Comparison of ENCODE assay signal across 1 cellular context in the genomic region with DNA sequence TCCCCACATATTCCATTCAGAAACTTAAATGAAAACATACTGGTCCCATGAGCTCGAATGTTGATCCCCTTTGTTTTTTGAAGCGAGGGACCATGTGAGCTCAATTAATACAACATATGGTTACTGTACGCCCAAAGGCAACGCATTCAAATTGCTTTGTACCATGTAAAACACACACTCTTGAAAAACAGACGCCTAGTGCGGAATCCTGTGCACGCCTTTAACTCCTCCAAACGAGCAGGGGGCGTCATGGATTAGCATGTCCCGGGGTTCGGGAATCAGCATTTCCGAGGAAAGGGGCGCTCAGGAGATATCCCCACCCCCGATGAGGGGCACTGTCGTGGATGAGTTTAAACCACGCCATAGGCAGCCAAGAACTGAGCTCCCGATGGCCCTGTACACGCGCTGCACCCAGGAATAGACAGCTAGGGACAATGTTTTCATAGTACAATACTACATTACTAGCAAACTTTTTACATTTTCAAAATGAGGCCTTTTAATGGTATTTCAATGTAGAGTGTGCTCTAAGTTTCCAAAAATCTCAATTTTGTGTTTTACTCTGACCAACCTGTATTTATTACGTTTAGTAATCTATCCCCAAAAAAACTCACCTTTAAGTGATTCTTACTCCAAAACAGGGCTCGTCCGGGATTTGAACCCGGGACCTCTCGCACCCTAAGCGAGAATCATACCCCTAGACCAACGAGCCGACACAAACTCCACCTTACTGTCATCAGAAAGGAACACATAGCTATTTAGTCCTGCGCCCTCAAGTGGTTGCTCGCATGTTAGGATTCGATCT.
TF ChIP-seq lines count a peak whose summit lies in the region.

No MANE protein-coding gene starts in this region.

TF ChIP-seq in HEK293, 187 proteins besides CTCF, POLR2A, EP300 and RAD21 (continued from another document and continues in another):
- TF ChIP-seq, protein P1, sequence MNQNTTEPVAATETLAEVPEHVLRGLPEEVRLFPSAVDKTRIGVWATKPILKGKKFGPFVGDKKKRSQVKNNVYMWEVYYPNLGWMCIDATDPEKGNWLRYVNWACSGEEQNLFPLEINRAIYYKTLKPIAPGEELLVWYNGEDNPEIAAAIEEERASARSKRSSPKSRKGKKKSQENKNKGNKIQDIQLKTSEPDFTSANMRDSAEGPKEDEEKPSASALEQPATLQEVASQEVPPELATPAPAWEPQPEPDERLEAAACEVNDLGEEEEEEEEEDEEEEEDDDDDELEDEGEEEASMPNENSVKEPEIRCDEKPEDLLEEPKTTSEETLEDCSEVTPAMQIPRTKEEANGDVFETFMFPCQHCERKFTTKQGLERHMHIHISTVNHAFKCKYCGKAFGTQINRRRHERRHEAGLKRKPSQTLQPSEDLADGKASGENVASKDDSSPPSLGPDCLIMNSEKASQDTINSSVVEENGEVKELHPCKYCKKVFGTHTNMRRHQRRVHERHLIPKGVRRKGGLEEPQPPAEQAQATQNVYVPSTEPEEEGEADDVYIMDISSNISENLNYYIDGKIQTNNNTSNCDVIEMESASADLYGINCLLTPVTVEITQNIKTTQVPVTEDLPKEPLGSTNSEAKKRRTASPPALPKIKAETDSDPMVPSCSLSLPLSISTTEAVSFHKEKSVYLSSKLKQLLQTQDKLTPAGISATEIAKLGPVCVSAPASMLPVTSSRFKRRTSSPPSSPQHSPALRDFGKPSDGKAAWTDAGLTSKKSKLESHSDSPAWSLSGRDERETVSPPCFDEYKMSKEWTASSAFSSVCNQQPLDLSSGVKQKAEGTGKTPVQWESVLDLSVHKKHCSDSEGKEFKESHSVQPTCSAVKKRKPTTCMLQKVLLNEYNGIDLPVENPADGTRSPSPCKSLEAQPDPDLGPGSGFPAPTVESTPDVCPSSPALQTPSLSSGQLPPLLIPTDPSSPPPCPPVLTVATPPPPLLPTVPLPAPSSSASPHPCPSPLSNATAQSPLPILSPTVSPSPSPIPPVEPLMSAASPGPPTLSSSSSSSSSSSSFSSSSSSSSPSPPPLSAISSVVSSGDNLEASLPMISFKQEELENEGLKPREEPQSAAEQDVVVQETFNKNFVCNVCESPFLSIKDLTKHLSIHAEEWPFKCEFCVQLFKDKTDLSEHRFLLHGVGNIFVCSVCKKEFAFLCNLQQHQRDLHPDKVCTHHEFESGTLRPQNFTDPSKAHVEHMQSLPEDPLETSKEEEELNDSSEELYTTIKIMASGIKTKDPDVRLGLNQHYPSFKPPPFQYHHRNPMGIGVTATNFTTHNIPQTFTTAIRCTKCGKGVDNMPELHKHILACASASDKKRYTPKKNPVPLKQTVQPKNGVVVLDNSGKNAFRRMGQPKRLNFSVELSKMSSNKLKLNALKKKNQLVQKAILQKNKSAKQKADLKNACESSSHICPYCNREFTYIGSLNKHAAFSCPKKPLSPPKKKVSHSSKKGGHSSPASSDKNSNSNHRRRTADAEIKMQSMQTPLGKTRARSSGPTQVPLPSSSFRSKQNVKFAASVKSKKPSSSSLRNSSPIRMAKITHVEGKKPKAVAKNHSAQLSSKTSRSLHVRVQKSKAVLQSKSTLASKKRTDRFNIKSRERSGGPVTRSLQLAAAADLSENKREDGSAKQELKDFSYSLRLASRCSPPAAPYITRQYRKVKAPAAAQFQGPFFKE (tag by site-specific recombination; IDR thresholded peaks at IDR 0.05; ENCODE audit: borderline replicate concordance) = no peak
- TF ChIP-seq ZNF366 (tag by site-specific recombination; conservative IDR thresholded peaks at IDR 0.05) (peak; percentile 69), ZNF660 (tag by site-specific recombination; IDR thresholded peaks at IDR 0.05) (peak; percentile 95), WT1 (tag by site-specific recombination; IDR thresholded peaks at IDR 0.05) (peak; percentile 35; the same call in 1 of the 2 replicates), ZNF629 (tag by site-specific recombination; IDR thresholded peaks at IDR 0.05) (peak; percentile 72), GLI4 (tag by site-specific recombination; IDR thresholded peaks at IDR 0.05) (0 out of 2 replicates have a peak, but pooled peaks have one; percentile 43), GFI1B (tag by site-specific recombination; IDR thresholded peaks at IDR 0.05) (0 out of 2 replicates have a peak, but pooled peaks have one; percentile 1), GLI2 (tag by site-specific recombination; IDR thresholded peaks at IDR 0.05; ENCODE audit: borderline replicate concordance, low read depth) (no peak; the same call in 1 of the 2 replicates), ZNF214 (tag by site-specific recombination; IDR thresholded peaks at IDR 0.05; ENCODE audit: borderline replicate concordance) (peak; percentile 13; the same call in 1 of the 2 replicates), ZNF184 (tag by site-specific recombination; IDR thresholded peaks at IDR 0.05) (peak; percentile 61), ZNF510 (tag by site-specific recombination; IDR thresholded peaks at IDR 0.05; ENCODE audit: insufficient replicate concordance) (no peak), ZNF785 (tag by site-specific recombination; IDR thresholded peaks at IDR 0.05) (0 out of 2 replicates have a peak, but pooled peaks have one; percentile 33), ZNF610 (tag by site-specific recombination; IDR thresholded peaks at IDR 0.05; ENCODE audit: borderline replicate concordance) (0 out of 2 replicates have a peak, but pooled peaks have one; percentile 12), REPIN1 (tag by site-specific recombination; IDR thresholded peaks at IDR 0.05; ENCODE audit: low read depth) (no peak; the same call in 1 of the 2 replicates), ZNF843 (tag by site-specific recombination; IDR thresholded peaks at IDR 0.05) (peak; percentile 64; the same call in 1 of the 2 replicates), ZBTB1 (tag by site-specific recombination; IDR thresholded peaks at IDR 0.05) (0 out of 2 replicates have a peak, but pooled peaks have one; percentile 56), ZFP41 (tag by site-specific recombination; IDR thresholded peaks at IDR 0.05; ENCODE audit: borderline replicate concordance) (no peak), ZNF654 (tag by site-specific recombination; IDR thresholded peaks at IDR 0.05; ENCODE audit: low read depth) (peak; percentile 43), HOXA7 (CRISPR knock-in tag; IDR thresholded peaks at IDR 0.05; ENCODE audit: borderline replicate concordance) (no peak)
- TF ChIP-seq, protein P2, sequence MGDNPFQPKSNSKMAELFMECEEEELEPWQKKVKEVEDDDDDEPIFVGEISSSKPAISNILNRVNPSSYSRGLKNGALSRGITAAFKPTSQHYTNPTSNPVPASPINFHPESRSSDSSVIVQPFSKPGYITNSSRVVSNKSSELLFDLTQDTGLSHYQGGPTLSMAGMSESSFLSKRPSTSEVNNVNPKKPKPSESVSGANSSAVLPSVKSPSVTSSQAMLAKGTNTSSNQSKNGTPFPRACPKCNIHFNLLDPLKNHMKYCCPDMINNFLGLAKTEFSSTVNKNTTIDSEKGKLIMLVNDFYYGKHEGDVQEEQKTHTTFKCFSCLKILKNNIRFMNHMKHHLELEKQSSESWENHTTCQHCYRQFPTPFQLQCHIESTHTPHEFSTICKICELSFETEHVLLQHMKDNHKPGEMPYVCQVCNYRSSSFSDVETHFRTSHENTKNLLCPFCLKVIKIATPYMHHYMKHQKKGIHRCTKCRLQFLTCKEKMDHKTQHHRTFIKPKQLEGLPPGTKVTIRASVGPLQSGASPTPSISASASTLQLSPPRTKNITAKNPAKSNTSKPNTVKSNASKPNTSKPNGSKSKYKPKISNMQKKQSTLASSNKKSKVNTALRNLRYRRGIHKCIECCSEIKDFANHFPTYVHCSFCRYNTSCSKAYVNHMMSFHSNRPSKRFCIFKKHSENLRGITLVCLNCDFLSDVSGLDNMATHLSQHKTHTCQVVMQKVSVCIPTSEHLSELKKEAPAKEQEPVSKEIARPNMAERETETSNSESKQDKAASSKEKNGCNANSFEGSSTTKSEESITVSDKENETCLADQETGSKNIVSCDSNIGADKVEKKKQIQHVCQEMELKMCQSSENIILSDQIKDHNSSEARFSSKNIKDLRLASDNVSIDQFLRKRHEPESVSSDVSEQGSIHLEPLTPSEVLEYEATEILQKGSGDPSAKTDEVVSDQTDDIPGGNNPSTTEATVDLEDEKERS (tag by site-specific recombination; IDR thresholded peaks at IDR 0.05) = 0 out of 2 replicates have a peak, but pooled peaks have one; percentile 26
- TF ChIP-seq, protein P3, sequence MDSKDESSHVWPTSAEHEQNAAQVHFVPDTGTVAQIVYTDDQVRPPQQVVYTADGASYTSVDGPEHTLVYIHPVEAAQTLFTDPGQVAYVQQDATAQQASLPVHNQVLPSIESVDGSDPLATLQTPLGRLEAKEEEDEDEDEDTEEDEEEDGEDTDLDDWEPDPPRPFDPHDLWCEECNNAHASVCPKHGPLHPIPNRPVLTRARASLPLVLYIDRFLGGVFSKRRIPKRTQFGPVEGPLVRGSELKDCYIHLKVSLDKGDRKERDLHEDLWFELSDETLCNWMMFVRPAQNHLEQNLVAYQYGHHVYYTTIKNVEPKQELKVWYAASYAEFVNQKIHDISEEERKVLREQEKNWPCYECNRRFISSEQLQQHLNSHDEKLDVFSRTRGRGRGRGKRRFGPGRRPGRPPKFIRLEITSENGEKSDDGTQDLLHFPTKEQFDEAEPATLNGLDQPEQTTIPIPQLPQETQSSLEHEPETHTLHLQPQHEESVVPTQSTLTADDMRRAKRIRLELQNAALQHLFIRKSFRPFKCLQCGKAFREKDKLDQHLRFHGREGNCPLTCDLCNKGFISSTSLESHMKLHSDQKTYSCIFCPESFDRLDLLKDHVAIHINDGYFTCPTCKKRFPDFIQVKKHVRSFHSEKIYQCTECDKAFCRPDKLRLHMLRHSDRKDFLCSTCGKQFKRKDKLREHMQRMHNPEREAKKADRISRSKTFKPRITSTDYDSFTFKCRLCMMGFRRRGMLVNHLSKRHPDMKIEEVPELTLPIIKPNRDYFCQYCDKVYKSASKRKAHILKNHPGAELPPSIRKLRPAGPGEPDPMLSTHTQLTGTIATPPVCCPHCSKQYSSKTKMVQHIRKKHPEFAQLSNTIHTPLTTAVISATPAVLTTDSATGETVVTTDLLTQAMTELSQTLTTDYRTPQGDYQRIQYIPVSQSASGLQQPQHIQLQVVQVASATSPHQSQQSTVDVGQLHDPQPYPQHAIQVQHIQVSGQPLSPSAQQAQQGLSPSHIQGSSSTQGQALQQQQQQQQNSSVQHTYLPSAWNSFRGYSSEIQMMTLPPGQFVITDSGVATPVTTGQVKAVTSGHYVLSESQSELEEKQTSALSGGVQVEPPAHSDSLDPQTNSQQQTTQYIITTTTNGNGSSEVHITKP (tag by site-specific recombination; IDR thresholded peaks at IDR 0.05) = peak; percentile 38
- TF ChIP-seq, protein P4, sequence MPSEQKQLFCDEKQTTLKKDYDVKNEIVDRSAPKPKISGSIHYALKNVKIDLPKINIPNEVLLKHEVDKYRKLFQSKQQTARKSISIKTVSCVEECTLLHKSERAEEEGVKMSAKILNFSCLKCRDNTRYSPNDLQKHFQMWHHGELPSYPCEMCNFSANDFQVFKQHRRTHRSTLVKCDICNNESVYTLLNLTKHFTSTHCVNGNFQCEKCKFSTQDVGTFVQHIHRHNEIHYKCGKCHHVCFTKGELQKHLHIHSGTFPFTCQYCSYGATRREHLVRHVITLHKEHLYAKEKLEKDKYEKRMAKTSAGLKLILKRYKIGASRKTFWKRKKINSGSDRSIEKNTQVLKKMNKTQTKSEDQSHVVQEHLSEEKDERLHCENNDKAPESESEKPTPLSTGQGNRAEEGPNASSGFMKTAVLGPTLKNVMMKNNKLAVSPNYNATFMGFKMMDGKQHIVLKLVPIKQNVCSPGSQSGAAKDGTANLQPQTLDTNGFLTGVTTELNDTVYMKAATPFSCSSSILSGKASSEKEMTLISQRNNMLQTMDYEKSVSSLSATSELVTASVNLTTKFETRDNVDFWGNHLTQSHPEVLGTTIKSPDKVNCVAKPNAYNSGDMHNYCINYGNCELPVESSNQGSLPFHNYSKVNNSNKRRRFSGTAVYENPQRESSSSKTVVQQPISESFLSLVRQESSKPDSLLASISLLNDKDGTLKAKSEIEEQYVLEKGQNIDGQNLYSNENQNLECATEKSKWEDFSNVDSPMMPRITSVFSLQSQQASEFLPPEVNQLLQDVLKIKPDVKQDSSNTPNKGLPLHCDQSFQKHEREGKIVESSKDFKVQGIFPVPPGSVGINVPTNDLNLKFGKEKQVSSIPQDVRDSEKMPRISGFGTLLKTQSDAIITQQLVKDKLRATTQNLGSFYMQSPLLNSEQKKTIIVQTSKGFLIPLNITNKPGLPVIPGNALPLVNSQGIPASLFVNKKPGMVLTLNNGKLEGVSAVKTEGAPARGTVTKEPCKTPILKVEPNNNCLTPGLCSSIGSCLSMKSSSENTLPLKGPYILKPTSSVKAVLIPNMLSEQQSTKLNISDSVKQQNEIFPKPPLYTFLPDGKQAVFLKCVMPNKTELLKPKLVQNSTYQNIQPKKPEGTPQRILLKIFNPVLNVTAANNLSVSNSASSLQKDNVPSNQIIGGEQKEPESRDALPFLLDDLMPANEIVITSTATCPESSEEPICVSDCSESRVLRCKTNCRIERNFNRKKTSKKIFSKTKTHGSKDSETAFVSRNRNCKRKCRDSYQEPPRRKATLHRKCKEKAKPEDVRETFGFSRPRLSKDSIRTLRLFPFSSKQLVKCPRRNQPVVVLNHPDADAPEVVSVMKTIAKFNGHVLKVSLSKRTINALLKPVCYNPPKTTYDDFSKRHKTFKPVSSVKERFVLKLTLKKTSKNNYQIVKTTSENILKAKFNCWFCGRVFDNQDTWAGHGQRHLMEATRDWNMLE (tag by site-specific recombination; conservative IDR thresholded peaks at IDR 0.05; ENCODE audit: low read depth) = peak; percentile 20; the same call in 1 of the 2 replicates
- TF ChIP-seq, protein P5, sequence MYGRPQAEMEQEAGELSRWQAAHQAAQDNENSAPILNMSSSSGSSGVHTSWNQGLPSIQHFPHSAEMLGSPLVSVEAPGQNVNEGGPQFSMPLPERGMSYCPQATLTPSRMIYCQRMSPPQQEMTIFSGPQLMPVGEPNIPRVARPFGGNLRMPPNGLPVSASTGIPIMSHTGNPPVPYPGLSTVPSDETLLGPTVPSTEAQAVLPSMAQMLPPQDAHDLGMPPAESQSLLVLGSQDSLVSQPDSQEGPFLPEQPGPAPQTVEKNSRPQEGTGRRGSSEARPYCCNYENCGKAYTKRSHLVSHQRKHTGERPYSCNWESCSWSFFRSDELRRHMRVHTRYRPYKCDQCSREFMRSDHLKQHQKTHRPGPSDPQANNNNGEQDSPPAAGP (tag by site-specific recombination; IDR thresholded peaks at IDR 0.05) = peak; percentile 87
- TF ChIP-seq, protein P6, sequence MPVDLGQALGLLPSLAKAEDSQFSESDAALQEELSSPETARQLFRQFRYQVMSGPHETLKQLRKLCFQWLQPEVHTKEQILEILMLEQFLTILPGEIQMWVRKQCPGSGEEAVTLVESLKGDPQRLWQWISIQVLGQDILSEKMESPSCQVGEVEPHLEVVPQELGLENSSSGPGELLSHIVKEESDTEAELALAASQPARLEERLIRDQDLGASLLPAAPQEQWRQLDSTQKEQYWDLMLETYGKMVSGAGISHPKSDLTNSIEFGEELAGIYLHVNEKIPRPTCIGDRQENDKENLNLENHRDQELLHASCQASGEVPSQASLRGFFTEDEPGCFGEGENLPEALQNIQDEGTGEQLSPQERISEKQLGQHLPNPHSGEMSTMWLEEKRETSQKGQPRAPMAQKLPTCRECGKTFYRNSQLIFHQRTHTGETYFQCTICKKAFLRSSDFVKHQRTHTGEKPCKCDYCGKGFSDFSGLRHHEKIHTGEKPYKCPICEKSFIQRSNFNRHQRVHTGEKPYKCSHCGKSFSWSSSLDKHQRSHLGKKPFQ (tag by site-specific recombination; IDR thresholded peaks at IDR 0.05) = peak; percentile 39
- TF ChIP-seq, protein P7, sequence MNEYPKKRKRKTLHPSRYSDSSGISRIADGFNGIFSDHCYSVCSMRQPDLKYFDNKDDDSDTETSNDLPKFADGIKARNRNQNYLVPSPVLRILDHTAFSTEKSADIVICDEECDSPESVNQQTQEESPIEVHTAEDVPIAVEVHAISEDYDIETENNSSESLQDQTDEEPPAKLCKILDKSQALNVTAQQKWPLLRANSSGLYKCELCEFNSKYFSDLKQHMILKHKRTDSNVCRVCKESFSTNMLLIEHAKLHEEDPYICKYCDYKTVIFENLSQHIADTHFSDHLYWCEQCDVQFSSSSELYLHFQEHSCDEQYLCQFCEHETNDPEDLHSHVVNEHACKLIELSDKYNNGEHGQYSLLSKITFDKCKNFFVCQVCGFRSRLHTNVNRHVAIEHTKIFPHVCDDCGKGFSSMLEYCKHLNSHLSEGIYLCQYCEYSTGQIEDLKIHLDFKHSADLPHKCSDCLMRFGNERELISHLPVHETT (tag by site-specific recombination; IDR thresholded peaks at IDR 0.05) = peak; percentile 85; the same call in 1 of the 2 replicates
